Comparison of ENCODE assay signal across 8 cellular contexts in genomic region chr5:154189819-154190651, GRCh38.
DNase-seq lines count a peak whose midpoint lies in the region; ATAC-seq and TF ChIP-seq lines count a peak whose summit lies in the region.

No MANE protein-coding gene starts in this region.

- H3K27me3 ChIP-seq in DOHH2 (ENCODE audit: control insufficient read depth, low read length) (peaks cover 32% of the 10 kb centered on the region), neuron (ENCODE audit: insufficient read depth, low read length) (no peaks in the 10 kb centered on the region), subcutaneous abdominal adipose tissue (ENCODE audit: control insufficient read depth in 5 of 5, insufficient read depth in 4 of 5, low read length in 5 of 5) (no peaks in the 10 kb centered on the region)

- H3K27ac ChIP-seq in DOHH2 (ENCODE audit: low read depth, low read length) (no peak overlapping the region), subcutaneous abdominal adipose tissue (ENCODE audit: low read depth, low read length) (peak overlapping the region; percentile 48)

- DNase-seq in HUDEP-2 (lab: John Stamatoyannopoulos, UW; ENCODE audit: unreplicated experiment in 76 of 76), result peak in 74 of 76 experiments; percentile 24 to 97 (median 76)
- DNase-seq in RPMI8226, result peak; percentile 92
- DNase-seq in activated gamma-delta T cell (lab: John Stamatoyannopoulos, UW), result peak; percentile 69
- DNase-seq in foreskin melanocyte, result peak; percentile 67

- H3K4me1 ChIP-seq in DOHH2 (ENCODE audit: control insufficient read depth, low read length) (peaks cover 21% of the 10 kb centered on the region), neuron (ENCODE audit: insufficient read depth, low read length) (peaks cover 15% of the 10 kb centered on the region), subcutaneous abdominal adipose tissue (ENCODE audit: control insufficient read depth in 5 of 5, insufficient read depth in 5 of 5, low read length in 5 of 5) (peaks cover 2 to 35% (median 30%) of the 10 kb centered on the region in 5 donors)

- ATAC-seq in GM21390 (IDR thresholded peaks at IDR 0.05; ENCODE audit: unreplicated experiment), result peak; percentile 71

- peaks cover 7% of the 10 kb centered on the region for H3F3A ChIP-seq in DOHH2 (ENCODE audit: control insufficient read depth, insufficient read depth)

- H3K9me3 ChIP-seq in DOHH2 (ENCODE audit: control insufficient read depth, insufficient read depth, low read length), result no peaks in the 10 kb centered on the region
- H3K9me3 ChIP-seq in neuron (ENCODE audit: low read length), result no peaks in the 10 kb centered on the region
- no peaks in the 10 kb centered on the region for H3K9me3 ChIP-seq in subcutaneous abdominal adipose tissue (ENCODE audit: control insufficient read depth in 5 of 5, low read length in 5 of 5)

- H2AFZ ChIP-seq in neuron (ENCODE audit: low read depth, low read length), result peak overlapping the region; percentile 97

- H3K36me3 ChIP-seq in DOHH2 (ENCODE audit: control insufficient read depth, low read length) (no peaks in the 10 kb centered on the region), neuron (ENCODE audit: insufficient read depth, low read length) (peaks cover under 1% of the 10 kb centered on the region), subcutaneous abdominal adipose tissue (ENCODE audit: control insufficient read depth in 5 of 5, insufficient read depth in 5 of 5, low read length in 5 of 5) (peaks cover 0 to under 1% (median 0%) of the 10 kb centered on the region in 5 donors)

- H3K9me2 ChIP-seq in DOHH2 (replicated peaks; ENCODE audit: control insufficient read depth, low read length), result no peaks in the 10 kb centered on the region

- no peaks in the 10 kb centered on the region for H4K20me1 ChIP-seq in DOHH2 (ENCODE audit: control insufficient read depth, insufficient read depth, low read depth, low read length)

- no peaks in the 10 kb centered on the region for H3K79me2 ChIP-seq in DOHH2 (ENCODE audit: control insufficient read depth, low read length)

- peak; percentile 73 for TF ChIP-seq CTCF in DOHH2 (IDR thresholded peaks at IDR 0.05; ENCODE audit: low read depth, low read length, poor library complexity, severe bottlenecking)

- H3K4me3 ChIP-seq in DOHH2 (ENCODE audit: low read length) (peak overlapping the region; percentile 82), neuron (ENCODE audit: low read length) (peak overlapping the region; percentile 82), subcutaneous abdominal adipose tissue (ENCODE audit: low read depth in 1 of 5, low read length in 5 of 5) (peak overlapping the region; percentile 76 to 92 (median 85))

- H3K4me2 ChIP-seq in DOHH2 (ENCODE audit: low read length), result peak overlapping the region; percentile 94

- peak overlapping the region; percentile 31 to 70 (median 63) for H3K9ac ChIP-seq in subcutaneous abdominal adipose tissue (ENCODE audit: low read length in 5 of 5)
